Comparison of ENCODE assay signal across 1 cellular context in the genomic region with DNA sequence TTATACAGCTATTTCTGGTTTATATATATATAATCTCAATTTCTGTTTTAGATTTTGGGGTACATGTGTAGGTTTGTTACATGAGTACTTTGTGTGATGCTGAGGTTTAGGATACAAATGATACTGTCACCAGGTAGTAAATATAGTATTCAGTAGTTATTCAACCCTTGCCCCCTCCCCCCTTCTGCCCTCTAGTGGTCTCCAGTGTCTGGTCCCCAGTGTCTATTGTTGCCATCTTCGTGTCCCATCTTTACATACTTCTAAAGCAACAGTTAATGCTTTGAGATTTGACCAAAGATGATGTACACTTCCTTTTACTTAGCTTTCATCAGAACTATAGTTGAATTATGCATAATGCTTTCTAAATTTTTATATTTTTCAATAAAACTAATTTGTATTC.
TF ChIP-seq lines count a peak whose summit lies in the region.

No MANE protein-coding gene starts in this region.

TF ChIP-seq in Ishikawa, 13 proteins besides CTCF, POLR2A, EP300 and RAD21 (continued from another document):
- TF ChIP-seq, protein P1, sequence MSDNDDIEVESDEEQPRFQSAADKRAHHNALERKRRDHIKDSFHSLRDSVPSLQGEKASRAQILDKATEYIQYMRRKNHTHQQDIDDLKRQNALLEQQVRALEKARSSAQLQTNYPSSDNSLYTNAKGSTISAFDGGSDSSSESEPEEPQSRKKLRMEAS (IDR thresholded peaks at IDR 0.05) = no peak
- TF ChIP-seq, protein P2, sequence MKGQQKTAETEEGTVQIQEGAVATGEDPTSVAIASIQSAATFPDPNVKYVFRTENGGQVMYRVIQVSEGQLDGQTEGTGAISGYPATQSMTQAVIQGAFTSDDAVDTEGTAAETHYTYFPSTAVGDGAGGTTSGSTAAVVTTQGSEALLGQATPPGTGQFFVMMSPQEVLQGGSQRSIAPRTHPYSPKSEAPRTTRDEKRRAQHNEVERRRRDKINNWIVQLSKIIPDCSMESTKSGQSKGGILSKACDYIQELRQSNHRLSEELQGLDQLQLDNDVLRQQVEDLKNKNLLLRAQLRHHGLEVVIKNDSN (IDR thresholded peaks at IDR 0.05) = no peak
- TF ChIP-seq ZBTB7A (IDR thresholded peaks at IDR 0.05; ENCODE audit: low read depth) = no peak
- no peak for TF ChIP-seq TEAD4 (IDR thresholded peaks at IDR 0.05)
